ENCODE assay signal across 1 cellular context in the genomic region with DNA sequence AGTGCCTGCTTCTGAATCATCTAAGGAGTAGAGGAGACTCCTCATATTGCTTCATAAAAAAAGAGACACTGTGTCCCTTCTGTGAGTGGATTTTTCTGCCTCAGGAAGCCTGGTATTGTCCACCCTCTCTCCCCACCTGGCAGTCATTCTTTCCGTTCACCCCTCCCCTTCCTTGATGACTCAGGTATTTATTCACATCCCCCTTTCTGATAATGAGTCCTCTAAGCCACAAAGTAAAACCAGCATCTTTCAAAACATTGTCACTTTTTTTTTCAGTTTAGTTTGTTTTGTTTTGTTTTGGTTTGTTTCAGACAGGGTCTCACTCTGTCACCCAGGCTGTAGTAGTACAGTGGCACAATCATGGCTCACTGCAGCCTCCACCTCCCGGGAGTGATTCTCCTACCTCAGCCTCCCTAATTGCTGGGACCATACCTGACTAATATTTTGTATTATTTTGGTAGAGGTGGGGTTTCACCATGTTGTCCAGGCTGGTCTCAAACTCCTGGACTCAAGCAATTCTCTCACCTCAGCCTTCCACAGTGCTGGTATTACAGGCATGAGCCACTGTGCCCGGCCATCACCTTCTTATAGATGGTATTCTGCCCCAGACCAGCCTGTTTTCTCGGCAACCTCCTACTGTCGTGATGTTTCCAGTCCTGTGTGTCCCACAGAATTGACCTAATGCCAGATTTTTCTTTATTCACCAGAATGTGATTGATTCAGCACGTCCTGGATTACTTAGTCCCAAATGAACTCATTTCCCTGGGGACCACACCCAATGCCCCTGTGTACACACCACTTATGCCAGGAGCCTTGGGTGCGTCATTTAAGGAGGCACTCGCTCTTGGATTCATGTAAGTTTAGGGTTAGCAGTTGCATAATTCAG.
TF ChIP-seq lines count a peak whose summit lies in the region.

No MANE protein-coding gene starts in this region.

TF ChIP-seq in HepG2, 621 proteins besides CTCF, POLR2A, EP300 and RAD21 (continued from another document):
- TF ChIP-seq, protein P1, sequence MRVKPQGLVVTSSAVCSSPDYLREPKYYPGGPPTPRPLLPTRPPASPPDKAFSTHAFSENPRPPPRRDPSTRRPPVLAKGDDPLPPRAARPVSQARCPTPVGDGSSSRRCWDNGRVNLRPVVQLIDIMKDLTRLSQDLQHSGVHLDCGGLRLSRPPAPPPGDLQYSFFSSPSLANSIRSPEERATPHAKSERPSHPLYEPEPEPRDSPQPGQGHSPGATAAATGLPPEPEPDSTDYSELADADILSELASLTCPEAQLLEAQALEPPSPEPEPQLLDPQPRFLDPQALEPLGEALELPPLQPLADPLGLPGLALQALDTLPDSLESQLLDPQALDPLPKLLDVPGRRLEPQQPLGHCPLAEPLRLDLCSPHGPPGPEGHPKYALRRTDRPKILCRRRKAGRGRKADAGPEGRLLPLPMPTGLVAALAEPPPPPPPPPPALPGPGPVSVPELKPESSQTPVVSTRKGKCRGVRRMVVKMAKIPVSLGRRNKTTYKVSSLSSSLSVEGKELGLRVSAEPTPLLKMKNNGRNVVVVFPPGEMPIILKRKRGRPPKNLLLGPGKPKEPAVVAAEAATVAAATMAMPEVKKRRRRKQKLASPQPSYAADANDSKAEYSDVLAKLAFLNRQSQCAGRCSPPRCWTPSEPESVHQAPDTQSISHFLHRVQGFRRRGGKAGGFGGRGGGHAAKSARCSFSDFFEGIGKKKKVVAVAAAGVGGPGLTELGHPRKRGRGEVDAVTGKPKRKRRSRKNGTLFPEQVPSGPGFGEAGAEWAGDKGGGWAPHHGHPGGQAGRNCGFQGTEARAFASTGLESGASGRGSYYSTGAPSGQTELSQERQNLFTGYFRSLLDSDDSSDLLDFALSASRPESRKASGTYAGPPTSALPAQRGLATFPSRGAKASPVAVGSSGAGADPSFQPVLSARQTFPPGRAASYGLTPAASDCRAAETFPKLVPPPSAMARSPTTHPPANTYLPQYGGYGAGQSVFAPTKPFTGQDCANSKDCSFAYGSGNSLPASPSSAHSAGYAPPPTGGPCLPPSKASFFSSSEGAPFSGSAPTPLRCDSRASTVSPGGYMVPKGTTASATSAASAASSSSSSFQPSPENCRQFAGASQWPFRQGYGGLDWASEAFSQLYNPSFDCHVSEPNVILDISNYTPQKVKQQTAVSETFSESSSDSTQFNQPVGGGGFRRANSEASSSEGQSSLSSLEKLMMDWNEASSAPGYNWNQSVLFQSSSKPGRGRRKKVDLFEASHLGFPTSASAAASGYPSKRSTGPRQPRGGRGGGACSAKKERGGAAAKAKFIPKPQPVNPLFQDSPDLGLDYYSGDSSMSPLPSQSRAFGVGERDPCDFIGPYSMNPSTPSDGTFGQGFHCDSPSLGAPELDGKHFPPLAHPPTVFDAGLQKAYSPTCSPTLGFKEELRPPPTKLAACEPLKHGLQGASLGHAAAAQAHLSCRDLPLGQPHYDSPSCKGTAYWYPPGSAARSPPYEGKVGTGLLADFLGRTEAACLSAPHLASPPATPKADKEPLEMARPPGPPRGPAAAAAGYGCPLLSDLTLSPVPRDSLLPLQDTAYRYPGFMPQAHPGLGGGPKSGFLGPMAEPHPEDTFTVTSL (CRISPR knock-in tag; IDR thresholded peaks at IDR 0.05; ENCODE audit: borderline replicate concordance), result no peak
- TF ChIP-seq, protein P2, sequence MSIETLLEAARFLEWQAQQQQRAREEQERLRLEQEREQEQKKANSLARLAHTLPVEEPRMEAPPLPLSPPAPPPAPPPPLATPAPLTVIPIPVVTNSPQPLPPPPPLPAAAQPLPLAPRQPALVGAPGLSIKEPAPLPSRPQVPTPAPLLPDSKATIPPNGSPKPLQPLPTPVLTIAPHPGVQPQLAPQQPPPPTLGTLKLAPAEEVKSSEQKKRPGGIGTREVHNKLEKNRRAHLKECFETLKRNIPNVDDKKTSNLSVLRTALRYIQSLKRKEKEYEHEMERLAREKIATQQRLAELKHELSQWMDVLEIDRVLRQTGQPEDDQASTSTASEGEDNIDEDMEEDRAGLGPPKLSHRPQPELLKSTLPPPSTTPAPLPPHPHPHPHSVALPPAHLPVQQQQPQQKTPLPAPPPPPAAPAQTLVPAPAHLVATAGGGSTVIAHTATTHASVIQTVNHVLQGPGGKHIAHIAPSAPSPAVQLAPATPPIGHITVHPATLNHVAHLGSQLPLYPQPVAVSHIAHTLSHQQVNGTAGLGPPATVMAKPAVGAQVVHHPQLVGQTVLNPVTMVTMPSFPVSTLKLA (IDR thresholded peaks at IDR 0.05), result no peak
- TF ChIP-seq POLR2AphosphoS5 (IDR thresholded peaks at IDR 0.05; ENCODE audit: low read depth, low read length) (no peak), CEBPG (CRISPR knock-in tag; IDR thresholded peaks at IDR 0.05) (no peak), ZKSCAN5 (CRISPR knock-in tag; IDR thresholded peaks at IDR 0.05) (no peak)
- TF ChIP-seq, protein P3, sequence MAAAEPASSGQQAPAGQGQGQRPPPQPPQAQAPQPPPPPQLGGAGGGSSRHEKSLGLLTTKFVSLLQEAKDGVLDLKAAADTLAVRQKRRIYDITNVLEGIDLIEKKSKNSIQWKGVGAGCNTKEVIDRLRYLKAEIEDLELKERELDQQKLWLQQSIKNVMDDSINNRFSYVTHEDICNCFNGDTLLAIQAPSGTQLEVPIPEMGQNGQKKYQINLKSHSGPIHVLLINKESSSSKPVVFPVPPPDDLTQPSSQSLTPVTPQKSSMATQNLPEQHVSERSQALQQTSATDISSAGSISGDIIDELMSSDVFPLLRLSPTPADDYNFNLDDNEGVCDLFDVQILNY (CRISPR knock-in tag; conservative IDR thresholded peaks at IDR 0.05), result no peak
- TF ChIP-seq, protein P4, sequence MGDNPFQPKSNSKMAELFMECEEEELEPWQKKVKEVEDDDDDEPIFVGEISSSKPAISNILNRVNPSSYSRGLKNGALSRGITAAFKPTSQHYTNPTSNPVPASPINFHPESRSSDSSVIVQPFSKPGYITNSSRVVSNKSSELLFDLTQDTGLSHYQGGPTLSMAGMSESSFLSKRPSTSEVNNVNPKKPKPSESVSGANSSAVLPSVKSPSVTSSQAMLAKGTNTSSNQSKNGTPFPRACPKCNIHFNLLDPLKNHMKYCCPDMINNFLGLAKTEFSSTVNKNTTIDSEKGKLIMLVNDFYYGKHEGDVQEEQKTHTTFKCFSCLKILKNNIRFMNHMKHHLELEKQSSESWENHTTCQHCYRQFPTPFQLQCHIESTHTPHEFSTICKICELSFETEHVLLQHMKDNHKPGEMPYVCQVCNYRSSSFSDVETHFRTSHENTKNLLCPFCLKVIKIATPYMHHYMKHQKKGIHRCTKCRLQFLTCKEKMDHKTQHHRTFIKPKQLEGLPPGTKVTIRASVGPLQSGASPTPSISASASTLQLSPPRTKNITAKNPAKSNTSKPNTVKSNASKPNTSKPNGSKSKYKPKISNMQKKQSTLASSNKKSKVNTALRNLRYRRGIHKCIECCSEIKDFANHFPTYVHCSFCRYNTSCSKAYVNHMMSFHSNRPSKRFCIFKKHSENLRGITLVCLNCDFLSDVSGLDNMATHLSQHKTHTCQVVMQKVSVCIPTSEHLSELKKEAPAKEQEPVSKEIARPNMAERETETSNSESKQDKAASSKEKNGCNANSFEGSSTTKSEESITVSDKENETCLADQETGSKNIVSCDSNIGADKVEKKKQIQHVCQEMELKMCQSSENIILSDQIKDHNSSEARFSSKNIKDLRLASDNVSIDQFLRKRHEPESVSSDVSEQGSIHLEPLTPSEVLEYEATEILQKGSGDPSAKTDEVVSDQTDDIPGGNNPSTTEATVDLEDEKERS (CRISPR knock-in tag; IDR thresholded peaks at IDR 0.05), result no peak
TF ChIP-seq in HepG2: peak in this region for 0.
